In genomic region chr19:1843116-1843515, GRCh38 we compare ENCODE assay signal across 22 cellular contexts.
"Had no signal": no experiment of that assay in that cellular context is flagged by ENCODE, and none has a peak within 500 bp of the region (broad histone marks: within the 10 kb centered on the region; RNA-seq: fewer than 3 reads in every experiment).

No MANE protein-coding gene starts in this region.

- H3K4me3 Mint-ChIP-seq: activated CD4-positive, alpha-beta T cell treated with anti-CD3 and anti-CD28 coated beads, Interleukin-2, amount 10 ng/mL, durations not matched to agents 7 days and 5 days; activated CD8-positive, alpha-beta memory T cell treated with anti-CD3 and anti-CD28 coated beads, Interleukin-2, amount 10 ng/mL, durations not matched to agents 7 days and 5 days; activated CD8-positive, alpha-beta T cell treated with anti-CD3 and anti-CD28 coated beads for 36 hours; natural killer cell; type B pancreatic cell had no signal

- H3K27me3 ChIP-seq: body of pancreas, hepatocyte, neutrophil, ovary, testis, vagina had no signal

- H3K4me3 ChIP-seq: body of pancreas, hepatocyte, ovary, prostate gland, testis, vagina had no signal

- H3K4me2 ChIP-seq: hepatocyte had no signal

- H3K9me3 Mint-ChIP-seq: activated CD4-positive, alpha-beta T cell treated with anti-CD3 and anti-CD28 coated beads, Interleukin-2, amount 10 ng/mL, durations not matched to agents 7 days and 5 days; activated CD8-positive, alpha-beta T cell treated with anti-CD3 and anti-CD28 coated beads for 36 hours; natural killer cell; type B pancreatic cell had no signal

- H3K36me3 ChIP-seq: ovary, prostate gland, vagina had no signal

- DNase-seq: activated CD4-positive, alpha-beta T cell treated with anti-CD3 and anti-CD28 coated beads, Interleukin-2, amount 10 ng/mL, durations not matched to agents 7 days and 5 days; activated CD8-positive, alpha-beta memory T cell treated with anti-CD3 and anti-CD28 coated beads, Interleukin-2, amount 10 ng/mL, durations not matched to agents 7 days and 5 days; activated CD8-positive, alpha-beta T cell treated with anti-CD3 and anti-CD28 coated beads for 36 hours; activated effector memory CD4-positive, alpha-beta T cell treated with anti-CD3 and anti-CD28 coated beads, Interleukin-2, amount 50 U/mL, for 16 hours; activated naive CD4-positive, alpha-beta T cell treated with anti-CD3 and anti-CD28 coated beads, Interleukin-2, amount 50 U/mL, for 16 hours; activated T-cell treated with anti-CD3 and anti-CD28 coated beads for 4 hours; anterior cingulate cortex; body of pancreas; effector memory CD4-positive, alpha-beta T cell; foreskin melanocyte; left ventricle myocardium superior; mammary epithelial cell; midbrain; natural killer cell; ovary; stimulated activated CD4-positive, alpha-beta T cell treated with anti-CD3 and anti-CD28 coated beads, Interleukin-1b, Interleukin-23, amount 100 ng/mL, for 48 hours; testis had no signal

- ATAC-seq: activated CD8-positive, alpha-beta memory T cell treated with anti-CD3 and anti-CD28 coated beads, Interleukin-2, amount 10 ng/mL, durations not matched to agents 7 days and 5 days; activated CD8-positive, alpha-beta T cell treated with anti-CD3 and anti-CD28 coated beads for 36 hours; body of pancreas; left ventricle myocardium superior; natural killer cell had no signal

- H3K27ac Mint-ChIP-seq: activated CD4-positive, alpha-beta T cell treated with anti-CD3 and anti-CD28 coated beads, Interleukin-2, amount 10 ng/mL, durations not matched to agents 7 days and 5 days; activated CD8-positive, alpha-beta memory T cell treated with anti-CD3 and anti-CD28 coated beads, Interleukin-2, amount 10 ng/mL, durations not matched to agents 7 days and 5 days; activated CD8-positive, alpha-beta T cell treated with anti-CD3 and anti-CD28 coated beads for 36 hours had no signal

- H3K27ac ChIP-seq: body of pancreas, hepatocyte, neutrophil, ovary, prostate gland had no signal

- H3K9me3 ChIP-seq: body of pancreas, neutrophil, ovary, prostate gland, testis, vagina had no signal

- H3K27me3 Mint-ChIP-seq: activated CD4-positive, alpha-beta T cell treated with anti-CD3 and anti-CD28 coated beads, Interleukin-2, amount 10 ng/mL, durations not matched to agents 7 days and 5 days; activated CD8-positive, alpha-beta memory T cell treated with anti-CD3 and anti-CD28 coated beads, Interleukin-2, amount 10 ng/mL, durations not matched to agents 7 days and 5 days; activated CD8-positive, alpha-beta T cell treated with anti-CD3 and anti-CD28 coated beads for 36 hours; type B pancreatic cell had no signal

- H3K36me3 Mint-ChIP-seq: activated CD8-positive, alpha-beta memory T cell treated with anti-CD3 and anti-CD28 coated beads, Interleukin-2, amount 10 ng/mL, durations not matched to agents 7 days and 5 days; natural killer cell; type B pancreatic cell had no signal

- H2AFZ ChIP-seq: hepatocyte had no signal
